Comparison of ENCODE assay signal across 21 cellular contexts in the genomic region with DNA sequence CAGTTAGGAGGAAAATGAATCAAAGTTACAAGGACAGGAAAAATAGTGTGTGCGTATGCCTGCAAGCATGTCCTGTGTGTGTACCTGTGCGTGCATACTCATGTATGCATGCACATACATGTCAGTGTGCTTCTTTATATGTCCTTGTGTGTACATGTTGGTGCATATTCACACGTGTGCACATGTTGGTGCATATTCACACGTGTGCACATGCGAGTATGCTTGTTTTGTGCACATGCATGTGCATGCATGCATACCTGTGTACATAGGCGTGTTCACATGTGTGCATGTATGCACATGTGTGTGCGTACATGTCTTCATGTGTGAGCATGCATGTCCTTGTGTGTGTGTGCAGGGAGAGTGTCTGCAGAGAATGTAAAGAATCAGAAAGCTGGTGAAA.
A peak's percentile ranks its signal among the peaks of the same experiment; 100 is the strongest.
DNase-seq lines count a peak whose midpoint lies in the region; FAIRE-seq and TF ChIP-seq lines count a peak whose summit lies in the region.
"Had no signal": no experiment of that assay in that cellular context is flagged by ENCODE, and none has a peak within 500 bp of the region (broad histone marks: within the 10 kb centered on the region; RNA-seq: fewer than 3 reads in every experiment).

No MANE protein-coding gene starts in this region.

- no peaks in the 10 kb centered on the region for H3K36me3 ChIP-seq in effector memory CD4-positive, alpha-beta T cell (ENCODE audit: control insufficient read depth, insufficient read depth, low read length)
- no peaks in the 10 kb centered on the region for H3K36me3 ChIP-seq in transverse colon

- peaks cover 15% of the 10 kb centered on the region for H3K4me1 Mint-ChIP-seq in mesothelial cell of epicardium
- H3K4me1 Mint-ChIP-seq: CD4-positive, alpha-beta memory T cell had no signal

- 90 to 100% methylated on average over 2 to 7 of the region's 7 CpGs for WGBS in transverse colon (ENCODE audit: low coverage in 1 of 2), 2 donors

- H3K9me3 Mint-ChIP-seq in mesothelial cell of epicardium: no peaks in the 10 kb centered on the region

- H3K27ac ChIP-seq in angular gyrus (ENCODE audit: low read depth, low read length): peak overlapping the region; percentile 10
- no peak overlapping the region for H3K27ac ChIP-seq in effector memory CD4-positive, alpha-beta T cell (ENCODE audit: insufficient read depth, low read length, poor library complexity, severe bottlenecking)
- H3K27ac ChIP-seq in transverse colon: no peak overlapping the region
- H3K27ac ChIP-seq: BLaER1 treated with 17β-estradiol and CSF1 and Interleukin-3, amounts not matched to agents 10 nM and 100 nM; KMS-11 had no signal

- no peak overlapping the region for H3K4me3 ChIP-seq in effector memory CD4-positive, alpha-beta T cell (ENCODE audit: insufficient read depth, low read depth, low read length, poor library complexity, severe bottlenecking)
- H3K4me3 ChIP-seq in transverse colon: no peak overlapping the region
- H3K4me3 ChIP-seq: BLaER1 treated with 17β-estradiol and CSF1 and Interleukin-3, amounts not matched to agents 10 nM and 100 nM had no signal

- no peaks in the 10 kb centered on the region for H3K27me3 Mint-ChIP-seq in mesothelial cell of epicardium (ENCODE audit: low read depth)

- TF ChIP-seq CTCF in mesothelial cell of epicardium (IDR thresholded peaks at IDR 0.05; ENCODE audit: unreplicated experiment): no peak
- no peak for TF ChIP-seq CTCF in transverse colon (IDR thresholded peaks at IDR 0.05)

- H3K9me3 ChIP-seq in effector memory CD4-positive, alpha-beta T cell (ENCODE audit: control insufficient read depth, low read length): no peaks in the 10 kb centered on the region
- no peaks in the 10 kb centered on the region for H3K9me3 ChIP-seq in transverse colon
- H3K9me3 ChIP-seq: BLaER1 treated with 17β-estradiol and CSF1 and Interleukin-3, amounts not matched to agents 10 nM and 100 nM; Caco-2 had no signal

- no peaks in the 10 kb centered on the region for H3K27me3 ChIP-seq in effector memory CD4-positive, alpha-beta T cell (replicated peaks; ENCODE audit: control insufficient read depth, insufficient read depth, low read length, poor library complexity, severe bottlenecking)
- H3K27me3 ChIP-seq in transverse colon: no peaks in the 10 kb centered on the region

- in situ Hi-C loops in transverse colon (cut with MboI; ENCODE audit: low pct_ligation_motif_present in 1 of 4, low pct_unique_long_range_greater_than_20kb in 1 of 4, low sequenced_read_pairs in 3 of 4): no loop called here

- intact Hi-C loops in transverse colon (cut with DNase I; ENCODE audit: low total_unique reads): no loop called here

- TF ChIP-seq POLR2A in transverse colon (IDR thresholded peaks at IDR 0.05): no peak

- no peaks in the 10 kb centered on the region for H3K4me1 ChIP-seq in effector memory CD4-positive, alpha-beta T cell (ENCODE audit: control insufficient read depth, insufficient read depth, low read length, poor library complexity, severe bottlenecking)
- H3K4me1 ChIP-seq in transverse colon: peaks cover 0 to 10% (median 3%) of the 10 kb centered on the region in 4 donors
- H3K4me1 ChIP-seq: Caco-2 had no signal

- peak overlapping the region; percentile 74 for H3K27ac Mint-ChIP-seq in mesothelial cell of epicardium
- H3K27ac Mint-ChIP-seq: CD4-positive, alpha-beta memory T cell had no signal

- DNase-seq in HTR-8/SVneo (ENCODE audit: insufficient read length, low spot score) (no peak), mesothelial cell of epicardium (ENCODE audit: low spot score in 2 of 2, unreplicated experiment in 2 of 2) (no peak), transverse colon (no peak), NCI-H748 (lab: John Stamatoyannopoulos, UW; ENCODE audit: unreplicated experiment) (no peak), mesenteric fat pad (ENCODE audit: low spot score) (no peak)
- no peak for DNase-seq in effector memory CD4-positive, alpha-beta T cell
- DNase-seq: ACHN; Caco-2; CD4-positive, alpha-beta memory T cell; DMS 273 treated with DMSO at 0.1 percent for 48 hours; DMS79 treated with DMSO at 0.1 percent for 48 hours; NCI-H1092 treated with DMSO at 0.1 percent for 48 hours; NCI-H146; NCI-H2029; NCI-H2227 treated with DMSO at 0.1 percent for 48 hours; NCI-H510A treated with DMSO at 0.1 percent for 48 hours; NCI-H82 had no signal

- no peak for TF ChIP-seq EP300 in transverse colon (IDR thresholded peaks at IDR 0.05; ENCODE audit: low read depth)

- H3K4me3 Mint-ChIP-seq in mesothelial cell of epicardium: no peak overlapping the region
- H3K4me3 Mint-ChIP-seq: CD4-positive, alpha-beta memory T cell had no signal

- H3K36me3 Mint-ChIP-seq in mesothelial cell of epicardium: peaks cover 29% of the 10 kb centered on the region
- H3K36me3 Mint-ChIP-seq: CD4-positive, alpha-beta memory T cell had no signal

- FAIRE-seq in HTR-8/SVneo (lab: Jason Lieb, UNC): peak; percentile 54
- FAIRE-seq: H54 had no signal
